In genomic region chr19:31292639-31293185, GRCh38 we compare ENCODE assay signal across 38 cellular contexts.
"Had no signal": no experiment of that assay in that cellular context is flagged by ENCODE, and none has a peak within 500 bp of the region (broad histone marks: within the 10 kb centered on the region; RNA-seq: fewer than 3 reads in every experiment).

No MANE protein-coding gene starts in this region.

- H3K36me3 Mint-ChIP-seq: activated naive CD4-positive, alpha-beta T cell treated with anti-CD3 and anti-CD28 coated beads, Interleukin-2, amount 10 ng/mL, durations not matched to agents 7 days and 5 days; activated naive CD4-positive, alpha-beta T cell treated with anti-CD3 and anti-CD28 coated beads, Interleukin-2, amount 50 U/mL, for 24 hours; activated naive CD4-positive, alpha-beta T cell treated with anti-CD3 and anti-CD28 coated beads, Interleukin-2, amount 50 U/mL, for 72 hours; activated naive CD8-positive, alpha-beta T cell; activated naive CD8-positive, alpha-beta T cell treated with anti-CD3 and anti-CD28 coated beads for 36 hours; activated naive CD8-positive, alpha-beta T cell treated with anti-CD3 and anti-CD28 coated beads, Interleukin-2, amount 10 ng/mL, durations not matched to agents 7 days and 5 days had no signal

- H3K27ac ChIP-seq: adrenal gland, ascending aorta, body of pancreas, brain microvascular endothelial cell, breast epithelium, cardiac muscle cell, colonic mucosa had no signal

- FAIRE-seq: astrocyte, colon had no signal

- ATAC-seq: activated naive CD4-positive, alpha-beta T cell treated with anti-CD3 and anti-CD28 coated beads, Interleukin-2, amount 50 U/mL, for 72 hours; activated naive CD8-positive, alpha-beta T cell treated with anti-CD3 and anti-CD28 coated beads, Interleukin-2, amount 50 U/mL, for 24 hours; activated T-cell treated with anti-CD3 and anti-CD28 coated beads, Interleukin-2, amount 50 U/mL, for 72 hours; activated T-helper 17 cell treated with anti-CD3 and anti-CD28 coated beads, Interleukin-2, amount 50 U/mL, for 72 hours; body of pancreas had no signal

- H3K9me3 Mint-ChIP-seq: activated naive CD4-positive, alpha-beta T cell treated with anti-CD3 and anti-CD28 coated beads for 36 hours; activated naive CD4-positive, alpha-beta T cell treated with anti-CD3 and anti-CD28 coated beads, Interleukin-2, amount 50 U/mL, for 24 hours; activated naive CD8-positive, alpha-beta T cell treated with anti-CD3 and anti-CD28 coated beads, Interleukin-2, amount 10 ng/mL, durations not matched to agents 7 days and 5 days; activated naive CD8-positive, alpha-beta T cell treated with anti-CD3 and anti-CD28 coated beads, Interleukin-2, amount 50 U/mL, for 24 hours; activated T-helper 2 cell treated with anti-CD3 and anti-CD28 coated beads, Interferon-gamma antibody, Interleukin-2, Interleukin-4, amounts not matched to agents 10 μg/mL and 5 μg/mL and 100 μg/mL, durations not matched to agents 14 hours and 24 hours and 36 hours; central memory CD8-positive, alpha-beta T cell had no signal

- H3K27me3 Mint-ChIP-seq: activated naive CD4-positive, alpha-beta T cell treated with anti-CD3 and anti-CD28 coated beads, Interleukin-2, amount 50 U/mL, for 24 hours; activated naive CD8-positive, alpha-beta T cell treated with anti-CD3 and anti-CD28 coated beads for 36 hours; activated naive CD8-positive, alpha-beta T cell treated with anti-CD3 and anti-CD28 coated beads, Interleukin-2, amount 50 U/mL, for 24 hours; activated T-helper 17 cell treated with anti-CD3 and anti-CD28 coated beads, Interleukin-2, amount 50 U/mL, for 72 hours had no signal

- DNase-seq: activated effector memory CD4-positive, alpha-beta T cell treated with anti-CD3 and anti-CD28 coated beads, Interleukin-2, amount 50 U/mL, for 16 hours; activated effector memory CD4-positive, alpha-beta T cell treated with Interleukin-2 at 50 U/mL for 16 hours; activated gamma-delta T cell; activated gamma-delta T cell treated with Interleukin-2 at 50 U/mL for 16 hours; activated naive CD4-positive, alpha-beta T cell; activated naive CD4-positive, alpha-beta T cell treated with anti-CD3 and anti-CD28 coated beads for 36 hours; activated naive CD4-positive, alpha-beta T cell treated with anti-CD3 and anti-CD28 coated beads, Interleukin-2, amount 10 ng/mL, durations not matched to agents 7 days and 5 days; activated naive CD4-positive, alpha-beta T cell treated with anti-CD3 and anti-CD28 coated beads, Interleukin-2, amount 50 U/mL, for 16 hours; activated naive CD4-positive, alpha-beta T cell treated with Interleukin-2 at 50 U/mL for 16 hours; activated naive CD8-positive, alpha-beta T cell treated with anti-CD3 and anti-CD28 coated beads for 36 hours; activated naive CD8-positive, alpha-beta T cell treated with anti-CD3 and anti-CD28 coated beads, Interleukin-2, amount 10 ng/mL, durations not matched to agents 7 days and 5 days; activated naive CD8-positive, alpha-beta T cell treated with anti-CD3 and anti-CD28 coated beads, Interleukin-2, amount 50 U/mL, for 24 hours; activated T-cell treated with anti-CD3 and anti-CD28 coated beads, Interleukin-2, amount 50 U/mL, for 48 hours; activated T-cell treated with anti-CD3 and anti-CD28 coated beads, Interleukin-2, amount 50 U/mL, for 72 hours; adrenal gland; amniotic stem cell; amygdala; anterior cingulate cortex; aorta; body of pancreas; brain microvascular endothelial cell; caudate nucleus; central memory CD4-positive, alpha-beta T cell; cerebellar nuclear complex; colonic mucosa had no signal

- H3K27ac Mint-ChIP-seq: activated naive CD4-positive, alpha-beta T cell treated with anti-CD3 and anti-CD28 coated beads for 36 hours; activated naive CD4-positive, alpha-beta T cell treated with anti-CD3 and anti-CD28 coated beads, Interleukin-2, amount 10 ng/mL, durations not matched to agents 7 days and 5 days; activated naive CD4-positive, alpha-beta T cell treated with anti-CD3 and anti-CD28 coated beads, Interleukin-2, amount 50 U/mL, for 24 hours; activated naive CD4-positive, alpha-beta T cell treated with anti-CD3 and anti-CD28 coated beads, Interleukin-2, amount 50 U/mL, for 72 hours; activated naive CD8-positive, alpha-beta T cell; activated naive CD8-positive, alpha-beta T cell treated with anti-CD3 and anti-CD28 coated beads for 36 hours; activated naive CD8-positive, alpha-beta T cell treated with anti-CD3 and anti-CD28 coated beads, Interleukin-2, amount 10 ng/mL, durations not matched to agents 7 days and 5 days; activated naive CD8-positive, alpha-beta T cell treated with anti-CD3 and anti-CD28 coated beads, Interleukin-2, amount 50 U/mL, for 24 hours; activated T-cell treated with anti-CD3 and anti-CD28 coated beads, Interleukin-2, amount 50 U/mL, for 72 hours; activated T-helper 1 cell treated with anti-CD3 and anti-CD28 coated beads, Interleukin-12 subunit alpha, Interleukin-12 subunit beta, Interleukin-2, Interleukin-4 antibody, amounts not matched to agents 30 ng/mL and 10 ng/mL and 1 ng/mL, durations not matched to agents 14 hours and 24 hours and 36 hours; activated T-helper 17 cell treated with anti-CD3 and anti-CD28 coated beads, Interleukin-2, amount 50 U/mL, for 72 hours; activated T-helper 2 cell treated with anti-CD3 and anti-CD28 coated beads, Interferon-gamma antibody, Interleukin-2, Interleukin-4, amounts not matched to agents 10 μg/mL and 5 μg/mL and 100 μg/mL, durations not matched to agents 14 hours and 24 hours and 36 hours; brain had no signal

- H3K4me3 ChIP-seq: adrenal gland, ascending aorta, body of pancreas, breast epithelium, cardiac muscle cell, colonic mucosa had no signal

- H3K4me3 Mint-ChIP-seq: activated naive CD4-positive, alpha-beta T cell treated with anti-CD3 and anti-CD28 coated beads for 36 hours; activated naive CD4-positive, alpha-beta T cell treated with anti-CD3 and anti-CD28 coated beads, Interleukin-2, amount 10 ng/mL, durations not matched to agents 7 days and 5 days; activated naive CD4-positive, alpha-beta T cell treated with anti-CD3 and anti-CD28 coated beads, Interleukin-2, amount 50 U/mL, for 24 hours; activated naive CD8-positive, alpha-beta T cell; activated naive CD8-positive, alpha-beta T cell treated with anti-CD3 and anti-CD28 coated beads for 36 hours; activated naive CD8-positive, alpha-beta T cell treated with anti-CD3 and anti-CD28 coated beads, Interleukin-2, amount 10 ng/mL, durations not matched to agents 7 days and 5 days; activated naive CD8-positive, alpha-beta T cell treated with anti-CD3 and anti-CD28 coated beads, Interleukin-2, amount 50 U/mL, for 24 hours; activated T-cell treated with anti-CD3 and anti-CD28 coated beads, Interleukin-2, amount 50 U/mL, for 72 hours; activated T-helper 1 cell treated with anti-CD3 and anti-CD28 coated beads, Interleukin-12 subunit alpha, Interleukin-12 subunit beta, Interleukin-2, Interleukin-4 antibody, amounts not matched to agents 30 ng/mL and 10 ng/mL and 1 ng/mL, durations not matched to agents 14 hours and 24 hours and 36 hours; activated T-helper 17 cell treated with anti-CD3 and anti-CD28 coated beads, Interleukin-2, amount 50 U/mL, for 72 hours; brain; central memory CD8-positive, alpha-beta T cell had no signal

- H3K36me3 ChIP-seq: adrenal gland, ascending aorta, brain microvascular endothelial cell, breast epithelium, cardiac muscle cell, colonic mucosa had no signal

- H3K4me1 Mint-ChIP-seq: activated naive CD4-positive, alpha-beta T cell treated with anti-CD3 and anti-CD28 coated beads, Interleukin-2, amount 10 ng/mL, durations not matched to agents 7 days and 5 days; activated naive CD4-positive, alpha-beta T cell treated with anti-CD3 and anti-CD28 coated beads, Interleukin-2, amount 50 U/mL, for 24 hours; activated naive CD8-positive, alpha-beta T cell treated with anti-CD3 and anti-CD28 coated beads for 36 hours; activated naive CD8-positive, alpha-beta T cell treated with anti-CD3 and anti-CD28 coated beads, Interleukin-2, amount 10 ng/mL, durations not matched to agents 7 days and 5 days; activated naive CD8-positive, alpha-beta T cell treated with anti-CD3 and anti-CD28 coated beads, Interleukin-2, amount 50 U/mL, for 24 hours; activated T-helper 17 cell treated with anti-CD3 and anti-CD28 coated beads, Interleukin-2, amount 50 U/mL, for 72 hours; central memory CD8-positive, alpha-beta T cell had no signal

- H3K9me3 ChIP-seq: adrenal gland, ascending aorta, body of pancreas, breast epithelium, colonic mucosa had no signal

- H3K4me1 ChIP-seq: adrenal gland, ascending aorta, body of pancreas, breast epithelium, colonic mucosa had no signal

- H3K27me3 ChIP-seq: adrenal gland, ascending aorta, body of pancreas, brain microvascular endothelial cell, breast epithelium, colonic mucosa had no signal
